ENCODE assay signal across 8 cellular contexts in genomic region chr10:132575320-132576201, GRCh38. TPM values are rescaled to one million over a fixed set of nuclear protein-coding genes. Genes with fewer than 3 reads are reported as not detected.
DNase-seq lines count a peak whose midpoint lies in the region; ATAC-seq and FAIRE-seq lines count a peak whose summit lies in the region.

No MANE protein-coding gene starts in this region.

- ATAC-seq in GM19452 (IDR thresholded peaks at IDR 0.05; ENCODE audit: unreplicated experiment) (peak; percentile 37), HG03565 (IDR thresholded peaks at IDR 0.05; ENCODE audit: unreplicated experiment) (peak; percentile 26), GM19324 (IDR thresholded peaks at IDR 0.05; ENCODE audit: low FRiP score, unreplicated experiment) (no peak)
- ATAC-seq in activated T-cell treated with anti-CD3 and anti-CD28 coated beads, Interleukin-2, amount 50 U/mL, for 72 hours (replicated peaks in 1 of 2): peak; percentile 67 to 71

- peaks cover 19% of the 10 kb centered on the region for H3K4me1 Mint-ChIP-seq in activated T-cell treated with anti-CD3 and anti-CD28 coated beads, Interleukin-2, amount 50 U/mL, for 72 hours (ENCODE audit: low read depth)
- H3K4me1 Mint-ChIP-seq in stimulated activated naive CD8-positive, alpha-beta T cell treated with anti-CD3 and anti-CD28 coated beads, Interleukin-15, Interleukin-2, amounts not matched to agents 100 ng/mL and 50 ng/mL, for 24 hours (ENCODE audit: low read depth): peaks cover 12% of the 10 kb centered on the region

- DNase-seq in EL (peak; percentile 73), inferior parietal cortex (ENCODE audit: extremely low spot score) (peak; percentile 15), urothelium cell line (ENCODE audit: low spot score) (no peak)
- peak; percentile 66 to 72 for DNase-seq in activated T-cell treated with anti-CD3 and anti-CD28 coated beads, Interleukin-2, amount 50 U/mL, for 72 hours

- H3K36me3 Mint-ChIP-seq in activated T-cell treated with anti-CD3 and anti-CD28 coated beads, Interleukin-2, amount 50 U/mL, for 72 hours (ENCODE audit: insufficient read depth in 2 of 2): peaks cover 0 to 2% of the 10 kb centered on the region in 2 donors
- peaks cover 2% of the 10 kb centered on the region for H3K36me3 Mint-ChIP-seq in stimulated activated naive CD8-positive, alpha-beta T cell treated with anti-CD3 and anti-CD28 coated beads, Interleukin-15, Interleukin-2, amounts not matched to agents 100 ng/mL and 50 ng/mL, for 24 hours (ENCODE audit: low read depth)

- no peaks in the 10 kb centered on the region for H3K27me3 Mint-ChIP-seq in activated T-cell treated with anti-CD3 and anti-CD28 coated beads, Interleukin-2, amount 50 U/mL, for 72 hours (ENCODE audit: low read depth)
- H3K27me3 Mint-ChIP-seq in stimulated activated naive CD8-positive, alpha-beta T cell treated with anti-CD3 and anti-CD28 coated beads, Interleukin-15, Interleukin-2, amounts not matched to agents 100 ng/mL and 50 ng/mL, for 24 hours: no peaks in the 10 kb centered on the region

- no peaks in the 10 kb centered on the region for H3K9me3 Mint-ChIP-seq in activated T-cell treated with anti-CD3 and anti-CD28 coated beads, Interleukin-2, amount 50 U/mL, for 72 hours
- no peaks in the 10 kb centered on the region for H3K9me3 Mint-ChIP-seq in stimulated activated naive CD8-positive, alpha-beta T cell treated with anti-CD3 and anti-CD28 coated beads, Interleukin-15, Interleukin-2, amounts not matched to agents 100 ng/mL and 50 ng/mL, for 24 hours

- FAIRE-seq in urothelium cell line (lab: Jason Lieb, UNC): no peak

- peak overlapping the region; percentile 29 to 62 for H3K4me3 Mint-ChIP-seq in activated T-cell treated with anti-CD3 and anti-CD28 coated beads, Interleukin-2, amount 50 U/mL, for 72 hours
- peak overlapping the region; percentile 40 for H3K4me3 Mint-ChIP-seq in stimulated activated naive CD8-positive, alpha-beta T cell treated with anti-CD3 and anti-CD28 coated beads, Interleukin-15, Interleukin-2, amounts not matched to agents 100 ng/mL and 50 ng/mL, for 24 hours

- H3K27ac Mint-ChIP-seq in activated T-cell treated with anti-CD3 and anti-CD28 coated beads, Interleukin-2, amount 50 U/mL, for 72 hours: peak overlapping the region; percentile 40
- peak overlapping the region; percentile 56 for H3K27ac Mint-ChIP-seq in stimulated activated naive CD8-positive, alpha-beta T cell treated with anti-CD3 and anti-CD28 coated beads, Interleukin-15, Interleukin-2, amounts not matched to agents 100 ng/mL and 50 ng/mL, for 24 hours

RNA-seq across cellular contexts. Expression of gene INPP5A, which starts 38.0 kb away (rescaled TPM):
- total RNA-seq in activated T-cell treated with anti-CD3 and anti-CD28 coated beads, Interleukin-2, amount 50 U/mL, for 72 hours: 10 to 100 TPM; 11.0 to 14.9 TPM
